1 cellular context compared by ENCODE assay signal in the genomic region with DNA sequence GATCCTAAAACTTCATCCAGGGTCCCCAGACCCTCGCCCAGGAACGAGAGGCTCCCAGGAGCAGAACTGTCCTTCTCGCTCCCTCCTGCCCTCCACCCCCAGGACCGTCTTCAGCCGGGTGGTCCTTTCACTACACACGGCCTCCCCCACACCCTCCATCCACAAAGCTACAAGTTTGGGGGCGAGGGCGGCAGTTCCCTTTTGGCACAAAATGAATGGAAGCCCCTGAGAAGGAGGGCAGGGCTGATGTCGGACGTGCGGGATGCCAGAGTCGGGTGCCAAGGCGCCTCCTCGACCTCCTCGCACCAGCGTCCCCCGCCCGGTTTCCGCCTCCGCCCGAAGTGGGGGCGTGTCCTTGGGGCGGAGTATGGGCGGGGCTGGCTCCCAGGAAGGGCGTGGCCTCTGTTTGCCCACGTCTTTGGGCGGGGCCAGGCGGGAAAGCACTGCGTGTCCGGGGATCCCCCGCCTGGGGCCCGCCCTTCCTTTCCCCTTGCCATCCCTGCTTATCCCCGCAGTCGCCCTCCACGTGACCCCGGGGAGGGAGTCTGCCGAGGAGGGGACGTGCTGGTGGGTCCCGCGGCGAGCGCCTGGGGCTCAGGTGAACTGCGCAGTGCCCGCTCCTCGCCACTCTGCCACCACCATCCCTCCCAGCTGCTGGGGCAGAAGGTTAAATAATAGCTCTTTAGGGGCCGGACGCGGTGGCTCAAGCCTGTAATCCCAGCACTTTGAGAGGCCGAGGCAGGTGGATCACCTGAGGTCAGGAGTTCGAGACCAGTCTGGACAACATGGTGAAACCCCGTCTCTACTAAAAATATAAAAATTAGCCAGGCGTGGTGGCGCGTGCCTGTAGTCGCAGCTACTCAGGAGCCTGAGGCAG.
A peak's percentile ranks its signal among the peaks of the same experiment; 100 is the strongest.
TF ChIP-seq lines count a peak whose summit lies in the region.

No MANE protein-coding gene starts in this region.

TF ChIP-seq in K562, 482 proteins besides CTCF, POLR2A, EP300 and RAD21 (continued from another document and continues in another):
- TF ChIP-seq ZNF445 (CRISPR knock-in tag; IDR thresholded peaks at IDR 0.05; ENCODE audit: low read depth) (no peak), NCOA6 (IDR thresholded peaks at IDR 0.05) (no peak), SUPT5H (IDR thresholded peaks at IDR 0.05) (peak; percentile 80), ZNF696 (CRISPR knock-in tag; conservative IDR thresholded peaks at IDR 0.05) (no peak), ZNF280B (CRISPR knock-in tag; IDR thresholded peaks at IDR 0.05) (no peak), TCFL5 (CRISPR knock-in tag; conservative IDR thresholded peaks at IDR 0.05) (no peak), TGIF2 (CRISPR knock-in tag; IDR thresholded peaks at IDR 0.05) (no peak), NR1H2 (CRISPR knock-in tag; IDR thresholded peaks at IDR 0.05) (no peak), SMAD3 (CRISPR knock-in tag; conservative IDR thresholded peaks at IDR 0.05) (no peak), ZNF121 (CRISPR knock-in tag; conservative IDR thresholded peaks at IDR 0.05) (no peak), RFX5 (IDR thresholded peaks at IDR 0.05; ENCODE audit: low read depth, low read length) (no peak), TAL1 (IDR thresholded peaks at IDR 0.05) (no peak), ZNF384 (IDR thresholded peaks at IDR 0.05; ENCODE audit: low read depth, low read length) (no peak), HDAC6 (IDR thresholded peaks at IDR 0.05; ENCODE audit: low read depth, low read length) (no peak), USF2 (CRISPR knock-in tag; IDR thresholded peaks at IDR 0.05) (peak; percentile 94), RBM15 (IDR thresholded peaks at IDR 0.05; ENCODE audit: insufficient read depth, low read length) (no peak), SP2 (IDR thresholded peaks at IDR 0.05; ENCODE audit: extremely low read depth, low read depth, low read length, poor library complexity, severe bottlenecking) (no peak), DLX4 (CRISPR knock-in tag; IDR thresholded peaks at IDR 0.05) (no peak; the same call in 1 of the 2 replicates), SRF (CRISPR knock-in tag; IDR thresholded peaks at IDR 0.05) (0 out of 4 replicates have a peak, but pooled peaks of 1 of the 2 experiments have one; percentile 16), FOXP4 (CRISPR knock-in tag; IDR thresholded peaks at IDR 0.05; ENCODE audit: borderline replicate concordance) (no peak), HDAC3 (IDR thresholded peaks at IDR 0.05; ENCODE audit: borderline replicate concordance, partially characterized antibody) (no peak), EP400 (IDR thresholded peaks at IDR 0.05) (peak; percentile 55; the same call in 1 of the 2 replicates), BHLHE40 (IDR thresholded peaks at IDR 0.05; ENCODE audit: low read length) (peak; percentile 89), ILK (tag; IDR thresholded peaks at IDR 0.05; ENCODE audit: borderline replicate concordance, low read depth) (no peak), CREB5 (CRISPR knock-in tag; IDR thresholded peaks at IDR 0.05) (no peak), ELF1 (tag; IDR thresholded peaks at IDR 0.05) (no peak), NELFE (IDR thresholded peaks at IDR 0.05; ENCODE audit: insufficient read depth, insufficient read length) (no peak), E2F4 (CRISPR knock-in tag; IDR thresholded peaks at IDR 0.05; ENCODE audit: low read depth) (no peak; the same call in 1 of the 2 replicates), BCOR (IDR thresholded peaks at IDR 0.05) (no peak), KLF13 (tag; IDR thresholded peaks at IDR 0.05; ENCODE audit: borderline replicate concordance, low read depth) (peak; percentile 43; the same call in 1 of the 2 replicates), HNRNPK (IDR thresholded peaks at IDR 0.05; ENCODE audit: low read depth, low read length, poor library complexity, severe bottlenecking) (no peak), TEAD4 (IDR thresholded peaks at IDR 0.05; ENCODE audit: low read length) (no peak), TEAD4 (CRISPR knock-in tag; IDR thresholded peaks at IDR 0.05; ENCODE audit: borderline replicate concordance) (no peak), DMBX1 (CRISPR knock-in tag; IDR thresholded peaks at IDR 0.05; ENCODE audit: borderline replicate concordance) (no peak)
- TF ChIP-seq, protein P1, sequence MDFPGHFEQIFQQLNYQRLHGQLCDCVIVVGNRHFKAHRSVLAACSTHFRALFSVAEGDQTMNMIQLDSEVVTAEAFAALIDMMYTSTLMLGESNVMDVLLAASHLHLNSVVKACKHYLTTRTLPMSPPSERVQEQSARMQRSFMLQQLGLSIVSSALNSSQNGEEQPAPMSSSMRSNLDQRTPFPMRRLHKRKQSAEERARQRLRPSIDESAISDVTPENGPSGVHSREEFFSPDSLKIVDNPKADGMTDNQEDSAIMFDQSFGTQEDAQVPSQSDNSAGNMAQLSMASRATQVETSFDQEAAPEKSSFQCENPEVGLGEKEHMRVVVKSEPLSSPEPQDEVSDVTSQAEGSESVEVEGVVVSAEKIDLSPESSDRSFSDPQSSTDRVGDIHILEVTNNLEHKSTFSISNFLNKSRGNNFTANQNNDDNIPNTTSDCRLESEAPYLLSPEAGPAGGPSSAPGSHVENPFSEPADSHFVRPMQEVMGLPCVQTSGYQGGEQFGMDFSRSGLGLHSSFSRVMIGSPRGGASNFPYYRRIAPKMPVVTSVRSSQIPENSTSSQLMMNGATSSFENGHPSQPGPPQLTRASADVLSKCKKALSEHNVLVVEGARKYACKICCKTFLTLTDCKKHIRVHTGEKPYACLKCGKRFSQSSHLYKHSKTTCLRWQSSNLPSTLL (IDR thresholded peaks at IDR 0.05): no peak
- TF ChIP-seq, protein P2, sequence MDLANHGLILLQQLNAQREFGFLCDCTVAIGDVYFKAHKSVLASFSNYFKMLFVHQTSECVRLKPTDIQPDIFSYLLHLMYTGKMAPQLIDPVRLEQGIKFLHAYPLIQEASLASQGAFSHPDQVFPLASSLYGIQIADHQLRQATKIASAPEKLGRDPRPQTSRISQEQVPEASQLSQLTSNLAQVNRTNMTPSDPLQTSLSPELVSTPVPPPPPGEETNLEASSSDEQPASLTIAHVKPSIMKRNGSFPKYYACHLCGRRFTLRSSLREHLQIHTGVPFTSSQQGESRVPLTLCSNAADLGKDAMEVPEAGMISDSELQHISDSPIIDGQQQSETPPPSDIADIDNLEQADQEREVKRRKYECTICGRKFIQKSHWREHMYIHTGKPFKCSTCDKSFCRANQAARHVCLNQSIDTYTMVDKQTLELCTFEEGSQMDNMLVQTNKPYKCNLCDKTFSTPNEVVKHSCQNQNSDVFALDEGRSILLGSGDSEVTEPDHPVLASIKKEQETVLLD (IDR thresholded peaks at IDR 0.05): no peak
- TF ChIP-seq, protein P3, sequence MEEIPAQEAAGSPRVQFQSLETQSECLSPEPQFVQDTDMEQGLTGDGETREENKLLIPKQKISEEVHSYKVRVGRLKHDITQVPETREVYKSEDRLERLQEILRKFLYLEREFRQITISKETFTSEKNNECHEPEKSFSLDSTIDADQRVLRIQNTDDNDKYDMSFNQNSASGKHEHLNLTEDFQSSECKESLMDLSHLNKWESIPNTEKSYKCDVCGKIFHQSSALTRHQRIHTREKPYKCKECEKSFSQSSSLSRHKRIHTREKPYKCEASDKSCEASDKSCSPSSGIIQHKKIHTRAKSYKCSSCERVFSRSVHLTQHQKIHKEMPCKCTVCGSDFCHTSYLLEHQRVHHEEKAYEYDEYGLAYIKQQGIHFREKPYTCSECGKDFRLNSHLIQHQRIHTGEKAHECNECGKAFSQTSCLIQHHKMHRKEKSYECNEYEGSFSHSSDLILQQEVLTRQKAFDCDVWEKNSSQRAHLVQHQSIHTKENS (CRISPR knock-in tag; IDR thresholded peaks at IDR 0.05): no peak
- TF ChIP-seq, protein P4, sequence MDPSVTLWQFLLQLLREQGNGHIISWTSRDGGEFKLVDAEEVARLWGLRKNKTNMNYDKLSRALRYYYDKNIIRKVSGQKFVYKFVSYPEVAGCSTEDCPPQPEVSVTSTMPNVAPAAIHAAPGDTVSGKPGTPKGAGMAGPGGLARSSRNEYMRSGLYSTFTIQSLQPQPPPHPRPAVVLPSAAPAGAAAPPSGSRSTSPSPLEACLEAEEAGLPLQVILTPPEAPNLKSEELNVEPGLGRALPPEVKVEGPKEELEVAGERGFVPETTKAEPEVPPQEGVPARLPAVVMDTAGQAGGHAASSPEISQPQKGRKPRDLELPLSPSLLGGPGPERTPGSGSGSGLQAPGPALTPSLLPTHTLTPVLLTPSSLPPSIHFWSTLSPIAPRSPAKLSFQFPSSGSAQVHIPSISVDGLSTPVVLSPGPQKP (CRISPR knock-in tag; IDR thresholded peaks at IDR 0.05): no peak
- TF ChIP-seq, protein P5, sequence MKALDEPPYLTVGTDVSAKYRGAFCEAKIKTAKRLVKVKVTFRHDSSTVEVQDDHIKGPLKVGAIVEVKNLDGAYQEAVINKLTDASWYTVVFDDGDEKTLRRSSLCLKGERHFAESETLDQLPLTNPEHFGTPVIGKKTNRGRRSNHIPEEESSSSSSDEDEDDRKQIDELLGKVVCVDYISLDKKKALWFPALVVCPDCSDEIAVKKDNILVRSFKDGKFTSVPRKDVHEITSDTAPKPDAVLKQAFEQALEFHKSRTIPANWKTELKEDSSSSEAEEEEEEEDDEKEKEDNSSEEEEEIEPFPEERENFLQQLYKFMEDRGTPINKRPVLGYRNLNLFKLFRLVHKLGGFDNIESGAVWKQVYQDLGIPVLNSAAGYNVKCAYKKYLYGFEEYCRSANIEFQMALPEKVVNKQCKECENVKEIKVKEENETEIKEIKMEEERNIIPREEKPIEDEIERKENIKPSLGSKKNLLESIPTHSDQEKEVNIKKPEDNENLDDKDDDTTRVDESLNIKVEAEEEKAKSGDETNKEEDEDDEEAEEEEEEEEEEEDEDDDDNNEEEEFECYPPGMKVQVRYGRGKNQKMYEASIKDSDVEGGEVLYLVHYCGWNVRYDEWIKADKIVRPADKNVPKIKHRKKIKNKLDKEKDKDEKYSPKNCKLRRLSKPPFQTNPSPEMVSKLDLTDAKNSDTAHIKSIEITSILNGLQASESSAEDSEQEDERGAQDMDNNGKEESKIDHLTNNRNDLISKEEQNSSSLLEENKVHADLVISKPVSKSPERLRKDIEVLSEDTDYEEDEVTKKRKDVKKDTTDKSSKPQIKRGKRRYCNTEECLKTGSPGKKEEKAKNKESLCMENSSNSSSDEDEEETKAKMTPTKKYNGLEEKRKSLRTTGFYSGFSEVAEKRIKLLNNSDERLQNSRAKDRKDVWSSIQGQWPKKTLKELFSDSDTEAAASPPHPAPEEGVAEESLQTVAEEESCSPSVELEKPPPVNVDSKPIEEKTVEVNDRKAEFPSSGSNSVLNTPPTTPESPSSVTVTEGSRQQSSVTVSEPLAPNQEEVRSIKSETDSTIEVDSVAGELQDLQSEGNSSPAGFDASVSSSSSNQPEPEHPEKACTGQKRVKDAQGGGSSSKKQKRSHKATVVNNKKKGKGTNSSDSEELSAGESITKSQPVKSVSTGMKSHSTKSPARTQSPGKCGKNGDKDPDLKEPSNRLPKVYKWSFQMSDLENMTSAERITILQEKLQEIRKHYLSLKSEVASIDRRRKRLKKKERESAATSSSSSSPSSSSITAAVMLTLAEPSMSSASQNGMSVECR (CRISPR knock-in tag; IDR thresholded peaks at IDR 0.05): peak; percentile 85
